10 cellular contexts compared by ENCODE assay signal in genomic region chr15:70480196-70480856, GRCh38.
DNase-seq lines count a peak whose midpoint lies in the region; FAIRE-seq and TF ChIP-seq lines count a peak whose summit lies in the region.
"Had no signal": no experiment of that assay in that cellular context is flagged by ENCODE, and none has a peak within 500 bp of the region (broad histone marks: within the 10 kb centered on the region; RNA-seq: fewer than 3 reads in every experiment).

No MANE protein-coding gene starts in this region.

- H3K9ac ChIP-seq in MM.1S (ENCODE audit: low read length) = no peak overlapping the region
- no peak overlapping the region for H3K9ac ChIP-seq in kidney (ENCODE audit: low read length in 2 of 2)

- H3K79me2 ChIP-seq in MM.1S (ENCODE audit: low read length) = no peaks in the 10 kb centered on the region

- DNase-seq in CMK (ENCODE audit: low read depth) (peak; percentile 98), MM.1S (peak; percentile 23), SHP77 treated with DMSO at 0.1 percent for 48 hours (lab: John Stamatoyannopoulos, UW) (no peak), NCI-H187 (lab: John Stamatoyannopoulos, UW) (no peak), kidney (no peak), DMS153 (lab: John Stamatoyannopoulos, UW) (no peak)
- DNase-seq in activated CD8-positive, alpha-beta memory T cell treated with anti-CD3 and anti-CD28 coated beads for 4 hours (ENCODE audit: low read depth in 2 of 2) = peak; percentile 35 to 45
- DNase-seq: midbrain had no signal

- H3K27me3 ChIP-seq in MM.1S (replicated peaks; ENCODE audit: insufficient read depth, low read length) (no peaks in the 10 kb centered on the region), neutrophil (no peaks in the 10 kb centered on the region)

- H3K9me2 ChIP-seq in MM.1S (replicated peaks; ENCODE audit: insufficient read depth, low read length) = no peaks in the 10 kb centered on the region

- H3K9me3 ChIP-seq in MM.1S (replicated peaks; ENCODE audit: insufficient read depth, low read length) (no peaks in the 10 kb centered on the region), neutrophil (no peaks in the 10 kb centered on the region), kidney (ENCODE audit: control insufficient read depth in 1 of 2, low read length in 2 of 2) (no peaks in the 10 kb centered on the region)

- FAIRE-seq in kidney (lab: Jason Lieb, UNC) = no peak
- FAIRE-seq: endothelial cell of umbilical vein had no signal

- H3F3A ChIP-seq in MM.1S (ENCODE audit: insufficient read depth, low read length) = peaks cover 12% of the 10 kb centered on the region

- no peak overlapping the region for H3K4me3 ChIP-seq in MM.1S (ENCODE audit: low read length)
- H3K4me3 ChIP-seq in neutrophil (ENCODE audit: low read depth in 1 of 2, low read length in 1 of 2) = peak overlapping the region in 1 of 2 experiments; percentile 21
- H3K4me3 ChIP-seq in kidney (ENCODE audit: low read length in 2 of 2) = no peak overlapping the region

- intact Hi-C loops in kidney (cut with DNase I) = loop anchor here (10.0 kb wide), 1 partner anchor 1006 kb away; no protein-coding TSS in a partner anchor

- no peak overlapping the region for H2AFZ ChIP-seq in MM.1S (ENCODE audit: low read length)

- H3K4me2 ChIP-seq in MM.1S (ENCODE audit: low read depth, low read length) = 0 out of 2 replicates have a peak overlapping the region, but pooled peaks have one; percentile 3

- H3K27ac ChIP-seq in MM.1S (ENCODE audit: low read length) (no peak overlapping the region; the same call in 1 of the 2 replicates), neutrophil (peak overlapping the region; percentile 94), kidney (ENCODE audit: low read depth in 2 of 2, low read length in 2 of 2) (no peak overlapping the region)

- H3K36me3 ChIP-seq in MM.1S (replicated peaks; ENCODE audit: insufficient read depth, low read length) (no peaks in the 10 kb centered on the region), neutrophil (no peaks in the 10 kb centered on the region), kidney (ENCODE audit: control insufficient read depth in 1 of 2, insufficient read depth in 2 of 2, low read length in 2 of 2) (no peaks in the 10 kb centered on the region)

- H4K20me1 ChIP-seq in MM.1S (ENCODE audit: insufficient read depth, low read length) = no peaks in the 10 kb centered on the region

- TF ChIP-seq CTCF in MM.1S (IDR thresholded peaks at IDR 0.05; ENCODE audit: low read length) = no peak
- TF ChIP-seq CTCF in neutrophil (IDR thresholded peaks at IDR 0.05) = no peak
- TF ChIP-seq CTCF in kidney (IDR thresholded peaks at IDR 0.05; ENCODE audit: borderline replicate concordance, extremely low read depth, insufficient read depth) = no peak

- H3K4me1 ChIP-seq in MM.1S (ENCODE audit: low read length) (peaks cover 53% of the 10 kb centered on the region), neutrophil (ENCODE audit: control insufficient read depth in 1 of 2, insufficient read depth in 1 of 2, low read depth in 1 of 2, low read length in 1 of 2) (peaks cover 77 to 87% of the 10 kb centered on the region in 2 experiments), kidney (ENCODE audit: control insufficient read depth in 1 of 2, insufficient read depth in 1 of 2, low read depth in 1 of 2, low read length in 2 of 2) (no peaks in the 10 kb centered on the region)

Comparison
In these comparisons a context has a peak if more than half of its experiments do, and no peak if none do; other contexts are left out.
1. DNase-seq: peak in CMK (single experiment), MM.1S (single experiment) and activated CD8-positive, alpha-beta memory T cell treated with anti-CD3 and anti-CD28 coated beads for 4 hours (2 of 2); none in SHP77 treated with DMSO at 0.1 percent for 48 hours (single experiment), NCI-H187 (0 of 2), kidney (single experiment) and DMS153 (single experiment).